In the genomic region with DNA sequence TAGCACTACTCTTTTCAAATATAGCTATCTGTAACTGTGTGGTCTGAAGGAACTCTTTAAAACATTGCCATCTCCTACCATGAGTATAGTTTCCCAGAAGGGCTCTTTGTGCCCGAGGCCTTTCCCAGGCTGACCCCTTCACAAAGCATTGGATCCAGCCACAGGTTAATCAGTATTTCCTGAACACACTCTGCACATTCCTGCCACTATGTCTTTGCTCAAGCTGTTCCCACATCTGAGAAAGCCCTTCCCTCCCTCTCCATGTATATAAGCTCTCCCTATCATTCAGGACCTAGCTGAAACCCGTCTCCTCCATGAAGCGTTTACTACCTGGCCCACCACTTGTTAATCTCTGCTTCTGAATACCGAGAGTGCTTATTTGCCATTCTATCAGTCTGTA, we compare ENCODE assay signal across 33 cellular contexts. TPM values are rescaled to one million over a fixed set of nuclear protein-coding genes. Genes with fewer than 3 reads are reported as not detected.
"Had no signal": no experiment of that assay in that cellular context is flagged by ENCODE, and none has a peak within 500 bp of the region (broad histone marks: within the 10 kb centered on the region; RNA-seq: fewer than 3 reads in every experiment).

No MANE protein-coding gene starts in this region.

- H3K4me3 ChIP-seq: colonic mucosa, heart right ventricle, lower lobe of right lung, ovary, skin epidermis, suprapubic skin, vagina had no signal

- H3K27ac ChIP-seq: colonic mucosa, epithelial cell of prostate, foreskin keratinocyte, heart right ventricle, lower lobe of right lung, ovary, skin epidermis, suprapubic skin, vagina had no signal

- DNase-seq: colonic mucosa; effector CD8-positive, alpha-beta T cell; endodermal cell; foreskin keratinocyte; glutamatergic neuron; heart right ventricle; hypothalamus; immature natural killer cell; islet precursor cell; kidney glomerular epithelial cell; left ventricle myocardium superior; lower lobe of right lung; naive B cell; occipital lobe; ovary; posterior cingulate gyrus; stimulated activated CD4-positive, alpha-beta T cell treated with anti-CD3 and anti-CD28 coated beads, Interleukin-15, amount 100 ng/mL, for 24 hours; stimulated activated CD4-positive, alpha-beta T cell treated with anti-CD3 and anti-CD28 coated beads, Interleukin-2, amount 100 ng/mL, for 48 hours; stimulated activated CD8-positive, alpha-beta memory T cell treated with anti-CD3 and anti-CD28 coated beads, Interleukin-4, amount 100 ng/mL, for 48 hours; stimulated activated naive CD4-positive, alpha-beta T cell; stimulated activated naive CD8-positive, alpha-beta T cell treated with anti-CD3 and anti-CD28 coated beads, Interleukin-15, amount 100 ng/mL, for 72 hours had no signal

- H3K4me1 ChIP-seq: colonic mucosa, foreskin keratinocyte, lower lobe of right lung, suprapubic skin had no signal

- H3K36me3 ChIP-seq: colonic mucosa, heart right ventricle, lower lobe of right lung, ovary, suprapubic skin, vagina had no signal

- H3K27me3 ChIP-seq: colonic mucosa, ovary, suprapubic skin, vagina had no signal

- H3K9me3 ChIP-seq: colonic mucosa, heart right ventricle, lower lobe of right lung, ovary, suprapubic skin, vagina had no signal

- ATAC-seq: esophagus mucosa; foreskin keratinocyte; heart right ventricle; left ventricle myocardium superior; lower lobe of right lung; natural killer cell treated with Interleukin-12 subunit alpha and Interleukin-12 subunit beta and Interleukin-15 and Interleukin-18, amount 100 ng/mL, for 72 hours; sciatic nerve; stimulated activated naive CD8-positive, alpha-beta T cell treated with anti-CD3 and anti-CD28 coated beads, Interleukin-15, amount 100 ng/mL, for 72 hours had no signal

RNA-seq across cellular contexts. Expression of gene PKHD1, which starts 47.8 kb away (rescaled TPM):
- total RNA-seq: chondrocyte; fibroblast of lung; foreskin keratinocyte; left ventricle myocardium superior; mesenteric fat pad; natural killer cell treated with Interleukin-12 subunit alpha and Interleukin-12 subunit beta and Interleukin-15 and Interleukin-18, amount 100 ng/mL, for 72 hours; pulmonary artery endothelial cell had no signal
- polyA plus RNA-seq: fibroblast of lung, foreskin keratinocyte, immature natural killer cell had no signal

RNA-seq across cellular contexts. Expression of gene IL17A, which starts 51.0 kb away (rescaled TPM):
- total RNA-seq: chondrocyte, colonic mucosa, endodermal cell, esophagus mucosa, fibroblast of lung, foreskin keratinocyte, heart right ventricle, left ventricle myocardium superior, lower lobe of right lung, mesenteric fat pad, occipital lobe, ovary, pulmonary artery endothelial cell, sciatic nerve, suprapubic skin, ureter, vagina had no signal
- polyA plus RNA-seq: fibroblast of lung, foreskin keratinocyte, heart right ventricle, ovary had no signal
